Comparison of ENCODE assay signal across 17 cellular contexts in the genomic region with DNA sequence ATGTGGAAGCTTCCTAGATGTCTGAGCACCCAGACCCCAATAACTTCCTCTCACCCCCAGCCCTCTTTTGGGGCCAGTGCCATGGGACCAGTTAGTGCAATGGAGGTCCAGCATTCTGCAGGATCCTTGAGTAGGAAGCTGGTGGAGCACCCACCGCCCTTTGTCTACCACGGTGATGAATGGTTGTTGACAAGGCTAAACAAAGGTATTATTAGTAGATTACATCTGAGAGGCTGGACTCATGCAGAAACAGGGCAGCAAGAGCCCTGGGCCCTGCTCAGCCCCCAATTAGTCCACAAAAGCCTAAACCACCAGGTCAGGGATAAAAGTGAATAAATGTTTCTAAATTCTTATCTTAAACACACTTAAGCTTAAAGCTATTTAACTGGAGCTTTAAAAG.
DNase-seq lines count a peak whose midpoint lies in the region; ATAC-seq and TF ChIP-seq lines count a peak whose summit lies in the region.
"Had no signal": no experiment of that assay in that cellular context is flagged by ENCODE, and none has a peak within 500 bp of the region (broad histone marks: within the 10 kb centered on the region; RNA-seq: fewer than 3 reads in every experiment).

No MANE protein-coding gene starts in this region.

- H3K27ac ChIP-seq in endodermal cell (ENCODE audit: low read depth, low read length): no peak overlapping the region
- H3K27ac ChIP-seq: BLaER1 treated with 17β-estradiol and CSF1 and Interleukin-3, amounts not matched to agents 10 nM and 100 nM had no signal

- peak; percentile 4 for DNase-seq in D341Med (ENCODE audit: low spot score)
- DNase-seq in NCI-H82 (lab: John Stamatoyannopoulos, UW): peak; percentile 88
- DNase-seq in endodermal cell: peak; percentile 29
- DNase-seq in retina: peak; percentile 66
- no peak for DNase-seq in NCI-H2107 (lab: John Stamatoyannopoulos, UW)
- DNase-seq in DMS153 (lab: John Stamatoyannopoulos, UW): no peak
- DNase-seq: Calu3, DMS 273 treated with DMSO at 0.1 percent for 48 hours, GOT3, H7, HFFc6, IMR-90 had no signal

- no peaks in the 10 kb centered on the region for H3K9me3 ChIP-seq in endodermal cell (ENCODE audit: control insufficient read depth, low read length)

- no peak overlapping the region for H3K4me3 ChIP-seq in endodermal cell (ENCODE audit: low read length)
- H3K4me3 ChIP-seq: BLaER1 treated with 17β-estradiol and CSF1 and Interleukin-3, amounts not matched to agents 10 nM and 100 nM had no signal

- H3K27me3 ChIP-seq in endodermal cell (ENCODE audit: control insufficient read depth, insufficient read depth, low read length, poor library complexity, severe bottlenecking): no peaks in the 10 kb centered on the region
- H3K27me3 ChIP-seq: BLaER1 treated with 17β-estradiol and CSF1 and Interleukin-3, amounts not matched to agents 10 nM and 100 nM had no signal

- no peak overlapping the region for H3K4me3 Mint-ChIP-seq in endodermal cell
- H3K4me3 Mint-ChIP-seq: B cell; CD8-positive, alpha-beta T cell; HFFc6 had no signal

- H3K4me1 Mint-ChIP-seq in endodermal cell: peaks cover 34% of the 10 kb centered on the region
- H3K4me1 Mint-ChIP-seq: B cell had no signal

- H3K9me3 Mint-ChIP-seq in endodermal cell: peaks cover 3% of the 10 kb centered on the region
- H3K9me3 Mint-ChIP-seq: CD8-positive, alpha-beta T cell; HFFc6 had no signal

- peaks cover 2% of the 10 kb centered on the region for H3K27me3 Mint-ChIP-seq in endodermal cell (ENCODE audit: insufficient read depth)
- H3K27me3 Mint-ChIP-seq: B cell had no signal

- 65% methylated on average over 2 of the region's 2 CpGs; no CpG with 5 or more reads in 1 of the 2 experiments for WGBS in endodermal cell (ENCODE audit: insufficient coverage in 1 of 2, insufficient read length in 1 of 2), 2 experiments

- TF ChIP-seq CTCF in endodermal cell (conservative IDR thresholded peaks at IDR 0.05): no peak

- H3K27ac Mint-ChIP-seq in endodermal cell: no peak overlapping the region
- H3K27ac Mint-ChIP-seq: B cell; CD8-positive, alpha-beta T cell; HFFc6 had no signal

- H3K36me3 Mint-ChIP-seq in endodermal cell (ENCODE audit: low read depth): no peaks in the 10 kb centered on the region
- H3K36me3 Mint-ChIP-seq: CD8-positive, alpha-beta T cell had no signal

- no peak for ATAC-seq in HG02981 (IDR thresholded peaks at IDR 0.05; ENCODE audit: unreplicated experiment)
- ATAC-seq: CD8-positive, alpha-beta T cell; HCT116 had no signal

- peaks cover 5% of the 10 kb centered on the region for H3K4me1 ChIP-seq in endodermal cell (ENCODE audit: control insufficient read depth, insufficient read depth, low read length)

- no peaks in the 10 kb centered on the region for H3K36me3 ChIP-seq in endodermal cell (ENCODE audit: control insufficient read depth, insufficient read depth, low read length)
- H3K36me3 ChIP-seq: BLaER1 treated with 17β-estradiol and CSF1 and Interleukin-3, amounts not matched to agents 10 nM and 100 nM had no signal

- H3K9ac ChIP-seq in endodermal cell (ENCODE audit: extremely low read depth, low read length, poor library complexity, severe bottlenecking): no peak overlapping the region
- H3K9ac ChIP-seq: BLaER1 treated with 17β-estradiol and CSF1 and Interleukin-3, amounts not matched to agents 10 nM and 100 nM had no signal

Comparison
In these comparisons a context has a peak if more than half of its experiments do, and no peak if none do; other contexts are left out.
1. DNase-seq: peak in D341Med (single experiment), NCI-H82 (single experiment), endodermal cell (single experiment) and retina (single experiment); none in NCI-H2107 (single experiment) and DMS153 (single experiment).